22 cellular contexts compared by ENCODE assay signal in the genomic region with DNA sequence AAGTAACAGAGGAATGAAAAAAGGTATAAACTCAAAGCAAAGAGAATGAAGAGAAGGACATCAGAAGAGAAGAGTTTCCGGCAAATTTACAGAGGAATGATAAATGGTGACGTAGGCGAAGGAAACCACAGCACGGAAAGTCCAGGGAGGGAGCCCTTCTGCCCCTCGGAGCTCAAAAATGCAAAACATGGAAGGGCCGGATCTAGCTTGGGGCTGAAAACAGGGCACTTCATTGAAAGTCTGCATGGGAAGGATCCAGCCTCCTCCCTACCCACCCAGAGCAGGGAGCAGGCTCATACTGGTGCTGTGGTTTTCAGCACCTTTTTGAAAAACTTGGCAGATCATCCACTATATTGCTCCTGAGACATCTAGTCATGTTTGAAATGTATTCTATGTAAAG. TPM values are rescaled to one million over a fixed set of nuclear protein-coding genes. Genes with fewer than 3 reads are reported as not detected.
DNase-seq lines count a peak whose midpoint lies in the region; ATAC-seq and TF ChIP-seq lines count a peak whose summit lies in the region.
"Had no signal": no experiment of that assay in that cellular context is flagged by ENCODE, and none has a peak within 500 bp of the region (broad histone marks: within the 10 kb centered on the region; RNA-seq: fewer than 3 reads in every experiment).

No MANE protein-coding gene starts in this region.

- H2AFZ ChIP-seq in osteoblast (ENCODE audit: low read length) = no peak overlapping the region
- H2AFZ ChIP-seq: GM23248 had no signal

- H4K20me1 ChIP-seq in osteoblast (ENCODE audit: insufficient read depth, low read length) = no peaks in the 10 kb centered on the region

- H3K36me3 ChIP-seq in osteoblast (ENCODE audit: insufficient read depth, low read length) = no peaks in the 10 kb centered on the region
- H3K36me3 ChIP-seq: BE2C, HAP-1 had no signal

- DNase-seq in amniotic epithelial cell (ENCODE audit: low read depth) = peak; percentile 29
- peak; percentile 21 for DNase-seq in choroid plexus epithelial cell (ENCODE audit: low read depth)
- peak; percentile 62 for DNase-seq in hepatic stellate cell (ENCODE audit: low spot score)
- no peak for DNase-seq in stimulated activated naive B cell treated with anti-CD40 and anti-IgM and Interleukin-4, amounts not matched to agents 10 μg/mL and 1 μg/mL and 100 μg/mL, for 72 hours
- DNase-seq in NCI-H82 treated with DMSO at 0.1 percent for 48 hours (lab: John Stamatoyannopoulos, UW; ENCODE audit: unreplicated experiment) = no peak
- no peak for DNase-seq in osteoblast (ENCODE audit: insufficient read length, low spot score, missing footprints)
- DNase-seq: ACHN; BE2C; C1 segment of cervical spinal cord; CD4-positive, CD25-positive, alpha-beta regulatory T cell; CD8-positive, alpha-beta memory T cell; COR-L47; DMS 273 treated with DMSO at 0.1 percent for 48 hours; DMS53; DND-41; EL; GM23248 had no signal

- H3K4me1 Mint-ChIP-seq in stimulated activated naive B cell treated with anti-CD40 and anti-IgM and Interleukin-4, amounts not matched to agents 10 μg/mL and 1 μg/mL and 100 μg/mL, for 72 hours = no peaks in the 10 kb centered on the region
- H3K4me1 Mint-ChIP-seq: CD8-positive, alpha-beta memory T cell had no signal

- no peak overlapping the region for H3K27ac ChIP-seq in osteoblast (ENCODE audit: low read depth, low read length)
- H3K27ac ChIP-seq: GM23248 had no signal

- no peak for TF ChIP-seq CTCF in choroid plexus epithelial cell (conservative IDR thresholded peaks at IDR 0.05; ENCODE audit: low read depth, low read length)
- TF ChIP-seq CTCF in osteoblast (IDR thresholded peaks at IDR 0.05; ENCODE audit: extremely low read depth, low read depth, low read length) = no peak

- no peak for ATAC-seq in stimulated activated naive B cell treated with anti-CD40 and anti-IgM and Interleukin-4, amounts not matched to agents 10 μg/mL and 1 μg/mL and 100 μg/mL, for 72 hours (replicated peaks)
- no peak for ATAC-seq in HG02610 (IDR thresholded peaks at IDR 0.05; ENCODE audit: unreplicated experiment)
- ATAC-seq: GM12878 had no signal

- H3K36me3 Mint-ChIP-seq in stimulated activated naive B cell treated with anti-CD40 and anti-IgM and Interleukin-4, amounts not matched to agents 10 μg/mL and 1 μg/mL and 100 μg/mL, for 72 hours = no peaks in the 10 kb centered on the region
- H3K36me3 Mint-ChIP-seq: CD4-positive, CD25-positive, alpha-beta regulatory T cell; CD8-positive, alpha-beta memory T cell had no signal

- H3K9me3 Mint-ChIP-seq in stimulated activated naive B cell treated with anti-CD40 and anti-IgM and Interleukin-4, amounts not matched to agents 10 μg/mL and 1 μg/mL and 100 μg/mL, for 72 hours = no peaks in the 10 kb centered on the region
- H3K9me3 Mint-ChIP-seq: CD8-positive, alpha-beta memory T cell had no signal

- H3K27me3 ChIP-seq in osteoblast (ENCODE audit: insufficient read depth, low read length) = no peaks in the 10 kb centered on the region
- H3K27me3 ChIP-seq: BE2C had no signal

- H3K4me1 ChIP-seq in osteoblast (ENCODE audit: insufficient read depth, low read length) = no peaks in the 10 kb centered on the region
- H3K4me1 ChIP-seq: BE2C, HAP-1 had no signal

- no peaks in the 10 kb centered on the region for H3K9me3 ChIP-seq in osteoblast (ENCODE audit: low read depth, low read length)
- H3K9me3 ChIP-seq: BE2C, HAP-1 had no signal

- peaks cover 10 to 29% of the 10 kb centered on the region in 2 donors for H3K27me3 Mint-ChIP-seq in stimulated activated naive B cell treated with anti-CD40 and anti-IgM and Interleukin-4, amounts not matched to agents 10 μg/mL and 1 μg/mL and 100 μg/mL, for 72 hours

- no peak overlapping the region for H3K4me2 ChIP-seq in osteoblast (ENCODE audit: insufficient read depth, low read length)

- peak overlapping the region; percentile 6 for H3K27ac Mint-ChIP-seq in stimulated activated naive B cell treated with anti-CD40 and anti-IgM and Interleukin-4, amounts not matched to agents 10 μg/mL and 1 μg/mL and 100 μg/mL, for 72 hours
- H3K27ac Mint-ChIP-seq: CD4-positive, CD25-positive, alpha-beta regulatory T cell had no signal

- H3K4me3 Mint-ChIP-seq in stimulated activated naive B cell treated with anti-CD40 and anti-IgM and Interleukin-4, amounts not matched to agents 10 μg/mL and 1 μg/mL and 100 μg/mL, for 72 hours = no peak overlapping the region
- H3K4me3 Mint-ChIP-seq: CD4-positive, CD25-positive, alpha-beta regulatory T cell; CD8-positive, alpha-beta memory T cell had no signal

- no peak overlapping the region for H3K4me3 ChIP-seq in choroid plexus epithelial cell (ENCODE audit: low read depth, low read length)
- no peak overlapping the region for H3K4me3 ChIP-seq in osteoblast (ENCODE audit: insufficient read depth, low read length)
- H3K4me3 ChIP-seq: GM12878, GM23248, HAP-1 had no signal

- no peaks in the 10 kb centered on the region for H3K79me2 ChIP-seq in osteoblast (ENCODE audit: insufficient read depth, low read length)

RNA-seq across cellular contexts. Expression of a gene that starts 17.6 kb away (rescaled TPM):
- 1.8 and 2.7 TPM in 2 replicates for total RNA-seq in osteoblast
- total RNA-seq: CD4-positive, CD25-positive, alpha-beta regulatory T cell; G401; HT-29 had no signal

Comparison
In these comparisons a context has a peak if more than half of its experiments do, and no peak if none do; other contexts are left out.
1. DNase-seq: peak in amniotic epithelial cell (single experiment), choroid plexus epithelial cell (single experiment) and hepatic stellate cell (single experiment); none in stimulated activated naive B cell treated with anti-CD40 and anti-IgM and Interleukin-4, amounts not matched to agents 10 μg/mL and 1 μg/mL and 100 μg/mL, for 72 hours (single experiment), NCI-H82 treated with DMSO at 0.1 percent for 48 hours (single experiment) and osteoblast (single experiment).